In genomic region chr14:22059201-22059600, GRCh38 we compare ENCODE assay signal across 12 cellular contexts.
DNase-seq lines count a peak whose midpoint lies in the region; ATAC-seq lines count a peak whose summit lies in the region.
"Had no signal": no experiment of that assay in that cellular context is flagged by ENCODE, and none has a peak within 500 bp of the region (broad histone marks: within the 10 kb centered on the region; RNA-seq: fewer than 3 reads in every experiment).

No MANE protein-coding gene starts in this region.

- H3K9me3 Mint-ChIP-seq in activated CD8-positive, alpha-beta memory T cell treated with anti-CD3 and anti-CD28 coated beads, Interleukin-2, amount 10 ng/mL, durations not matched to agents 7 days and 5 days (ENCODE audit: low read depth): no peaks in the 10 kb centered on the region
- no peaks in the 10 kb centered on the region for H3K9me3 Mint-ChIP-seq in activated naive CD4-positive, alpha-beta T cell treated with anti-CD3 and anti-CD28 coated beads, Interleukin-2, amount 50 U/mL, for 24 hours
- peaks cover 0 to 3% of the 10 kb centered on the region in 2 donors for H3K9me3 Mint-ChIP-seq in activated naive CD4-positive, alpha-beta T cell treated with anti-CD3 and anti-CD28 coated beads, Interleukin-2, amount 50 U/mL, for 72 hours
- H3K9me3 Mint-ChIP-seq in activated CD8-positive, alpha-beta T cell treated with anti-CD3 and anti-CD28 coated beads, Interleukin-2, amount 10 ng/mL, durations not matched to agents 7 days and 5 days (ENCODE audit: insufficient read depth): peaks cover 8% of the 10 kb centered on the region

- no peak overlapping the region for H3K4me3 Mint-ChIP-seq in activated CD8-positive, alpha-beta memory T cell treated with anti-CD3 and anti-CD28 coated beads, Interleukin-2, amount 10 ng/mL, durations not matched to agents 7 days and 5 days
- no peak overlapping the region for H3K4me3 Mint-ChIP-seq in activated naive CD4-positive, alpha-beta T cell treated with anti-CD3 and anti-CD28 coated beads, Interleukin-2, amount 50 U/mL, for 24 hours
- H3K4me3 Mint-ChIP-seq in activated CD8-positive, alpha-beta T cell treated with anti-CD3 and anti-CD28 coated beads, Interleukin-2, amount 10 ng/mL, durations not matched to agents 7 days and 5 days: no peak overlapping the region
- H3K4me3 Mint-ChIP-seq: B cell; CD8-positive, alpha-beta memory T cell had no signal

- CTCF ChIA-PET in activated CD8-positive, alpha-beta memory T cell treated with anti-CD3 and anti-CD28 coated beads, Interleukin-2, amount 10 ng/mL, durations not matched to agents 7 days and 5 days (lab: Charles Lee): interaction anchor here (1.4 kb wide), 1 partner anchor 12 kb away, joined by 4 read pairs; no protein-coding TSS in a partner anchor
- CTCF ChIA-PET in activated CD8-positive, alpha-beta T cell treated with anti-CD3 and anti-CD28 coated beads, Interleukin-2, amount 10 ng/mL, durations not matched to agents 7 days and 5 days (lab: Charles Lee): interaction anchor here (1.0 to 1.5 kb wide), 4 partner anchors 10 to 21 kb away, joined by 3 to 7 read pairs (median 4); no protein-coding TSS in a partner anchor

- peaks cover 12% of the 10 kb centered on the region for H3K4me1 Mint-ChIP-seq in activated CD8-positive, alpha-beta memory T cell treated with anti-CD3 and anti-CD28 coated beads, Interleukin-2, amount 10 ng/mL, durations not matched to agents 7 days and 5 days
- peaks cover 19% of the 10 kb centered on the region for H3K4me1 Mint-ChIP-seq in activated naive CD4-positive, alpha-beta T cell treated with anti-CD3 and anti-CD28 coated beads, Interleukin-2, amount 50 U/mL, for 24 hours
- H3K4me1 Mint-ChIP-seq in activated CD8-positive, alpha-beta T cell treated with anti-CD3 and anti-CD28 coated beads, Interleukin-2, amount 10 ng/mL, durations not matched to agents 7 days and 5 days (ENCODE audit: low read depth): peaks cover 29% of the 10 kb centered on the region
- H3K4me1 Mint-ChIP-seq: B cell had no signal

- H3K27ac Mint-ChIP-seq in activated CD8-positive, alpha-beta memory T cell treated with anti-CD3 and anti-CD28 coated beads, Interleukin-2, amount 10 ng/mL, durations not matched to agents 7 days and 5 days: peak overlapping the region; percentile 43
- H3K27ac Mint-ChIP-seq in activated naive CD4-positive, alpha-beta T cell treated with anti-CD3 and anti-CD28 coated beads, Interleukin-2, amount 50 U/mL, for 24 hours: peak overlapping the region; percentile 62
- H3K27ac Mint-ChIP-seq in activated naive CD4-positive, alpha-beta T cell treated with anti-CD3 and anti-CD28 coated beads, Interleukin-2, amount 50 U/mL, for 72 hours: no peak overlapping the region
- H3K27ac Mint-ChIP-seq in activated CD8-positive, alpha-beta T cell treated with anti-CD3 and anti-CD28 coated beads, Interleukin-2, amount 10 ng/mL, durations not matched to agents 7 days and 5 days: peak overlapping the region; percentile 52
- H3K27ac Mint-ChIP-seq: B cell had no signal

- H3K27me3 Mint-ChIP-seq in activated CD8-positive, alpha-beta memory T cell treated with anti-CD3 and anti-CD28 coated beads, Interleukin-2, amount 10 ng/mL, durations not matched to agents 7 days and 5 days: no peaks in the 10 kb centered on the region
- no peaks in the 10 kb centered on the region for H3K27me3 Mint-ChIP-seq in activated naive CD4-positive, alpha-beta T cell treated with anti-CD3 and anti-CD28 coated beads, Interleukin-2, amount 50 U/mL, for 24 hours
- H3K27me3 Mint-ChIP-seq in activated CD8-positive, alpha-beta T cell treated with anti-CD3 and anti-CD28 coated beads, Interleukin-2, amount 10 ng/mL, durations not matched to agents 7 days and 5 days (ENCODE audit: low read depth): no peaks in the 10 kb centered on the region
- H3K27me3 Mint-ChIP-seq: CD8-positive, alpha-beta memory T cell had no signal

- H3K36me3 Mint-ChIP-seq in activated CD8-positive, alpha-beta memory T cell treated with anti-CD3 and anti-CD28 coated beads, Interleukin-2, amount 10 ng/mL, durations not matched to agents 7 days and 5 days: peaks cover 2% of the 10 kb centered on the region
- no peaks in the 10 kb centered on the region for H3K36me3 Mint-ChIP-seq in activated naive CD4-positive, alpha-beta T cell treated with anti-CD3 and anti-CD28 coated beads, Interleukin-2, amount 50 U/mL, for 24 hours
- peaks cover 0 to 9% of the 10 kb centered on the region in 2 donors for H3K36me3 Mint-ChIP-seq in activated naive CD4-positive, alpha-beta T cell treated with anti-CD3 and anti-CD28 coated beads, Interleukin-2, amount 50 U/mL, for 72 hours
- peaks cover 9% of the 10 kb centered on the region for H3K36me3 Mint-ChIP-seq in activated CD8-positive, alpha-beta T cell treated with anti-CD3 and anti-CD28 coated beads, Interleukin-2, amount 10 ng/mL, durations not matched to agents 7 days and 5 days (ENCODE audit: low read depth)
- H3K36me3 Mint-ChIP-seq: CD8-positive, alpha-beta memory T cell had no signal

- no peak for ATAC-seq in activated CD8-positive, alpha-beta memory T cell treated with anti-CD3 and anti-CD28 coated beads, Interleukin-2, amount 10 ng/mL, durations not matched to agents 7 days and 5 days
- no peak for ATAC-seq in activated naive CD4-positive, alpha-beta T cell treated with anti-CD3 and anti-CD28 coated beads, Interleukin-2, amount 50 U/mL, for 72 hours
- no peak for ATAC-seq in activated CD8-positive, alpha-beta T cell treated with anti-CD3 and anti-CD28 coated beads, Interleukin-2, amount 10 ng/mL, durations not matched to agents 7 days and 5 days
- ATAC-seq in HG03139 (IDR thresholded peaks at IDR 0.05; ENCODE audit: unreplicated experiment): no peak
- ATAC-seq: HepG2 had no signal

- DNase-seq in activated CD8-positive, alpha-beta memory T cell treated with anti-CD3 and anti-CD28 coated beads, Interleukin-2, amount 10 ng/mL, durations not matched to agents 7 days and 5 days: no peak
- DNase-seq in activated CD8-positive, alpha-beta memory T cell treated with anti-CD3 and anti-CD28 coated beads, Interleukin-2, amount 50 U/mL, for 4 hours: no peak
- no peak for DNase-seq in activated naive CD4-positive, alpha-beta T cell treated with anti-CD3 and anti-CD28 coated beads, Interleukin-2, amount 50 U/mL, for 72 hours (ENCODE audit: low spot score in 2 of 2)
- DNase-seq in activated CD8-positive, alpha-beta T cell treated with anti-CD3 and anti-CD28 coated beads, Interleukin-2, amount 10 ng/mL, durations not matched to agents 7 days and 5 days: no peak
- DNase-seq in NCI-H187 treated with DMSO at 0.1 percent for 48 hours (lab: John Stamatoyannopoulos, UW): no peak
- DNase-seq: C1 segment of cervical spinal cord, Caco-2 had no signal

- POLR2A ChIA-PET in activated CD8-positive, alpha-beta T cell treated with anti-CD3 and anti-CD28 coated beads, Interleukin-2, amount 10 ng/mL, durations not matched to agents 7 days and 5 days (lab: Charles Lee): interaction anchor here (1.0 kb wide), 1 partner anchor 11 kb away, joined by 5 read pairs; no protein-coding TSS in a partner anchor

Comparison
In these comparisons a context has a peak if more than half of its experiments do, and no peak if none do; other contexts are left out.
1. H3K27ac Mint-ChIP-seq: peak in activated CD8-positive, alpha-beta memory T cell treated with anti-CD3 and anti-CD28 coated beads, Interleukin-2, amount 10 ng/mL, durations not matched to agents 7 days and 5 days (single experiment), activated naive CD4-positive, alpha-beta T cell treated with anti-CD3 and anti-CD28 coated beads, Interleukin-2, amount 50 U/mL, for 24 hours (single experiment) and activated CD8-positive, alpha-beta T cell treated with anti-CD3 and anti-CD28 coated beads, Interleukin-2, amount 10 ng/mL, durations not matched to agents 7 days and 5 days (single experiment); none in activated naive CD4-positive, alpha-beta T cell treated with anti-CD3 and anti-CD28 coated beads, Interleukin-2, amount 50 U/mL, for 72 hours (0 of 2).